Comparison of ENCODE assay signal across 17 cellular contexts in the genomic region with DNA sequence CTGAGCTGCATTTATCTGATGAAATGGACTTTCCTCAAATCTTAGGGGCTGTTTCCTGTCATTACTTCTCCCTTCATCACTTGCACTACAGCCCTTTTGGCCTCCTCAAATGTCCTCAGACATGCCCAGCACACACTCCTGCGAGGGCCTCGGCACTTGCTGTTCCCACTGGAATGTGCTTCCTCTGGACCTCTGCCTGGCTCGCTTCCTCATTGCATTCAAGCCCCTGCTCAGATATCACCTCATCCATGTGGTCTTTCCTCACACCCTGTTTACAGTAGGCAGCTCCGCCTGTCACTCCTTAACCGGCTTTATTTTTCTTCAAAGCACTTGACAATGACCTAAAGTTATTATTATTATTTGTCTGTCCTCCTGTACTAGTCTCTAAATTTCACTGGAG. TPM values are rescaled to one million over a fixed set of nuclear protein-coding genes. Genes with fewer than 3 reads are reported as not detected.
DNase-seq lines count a peak whose midpoint lies in the region; ATAC-seq and TF ChIP-seq lines count a peak whose summit lies in the region.
"Had no signal": no experiment of that assay in that cellular context is flagged by ENCODE, and none has a peak within 500 bp of the region (broad histone marks: within the 10 kb centered on the region; RNA-seq: fewer than 3 reads in every experiment).

No MANE protein-coding gene starts in this region.

- no peaks in the 10 kb centered on the region for H3K27me3 ChIP-seq in psoas muscle (ENCODE audit: insufficient read depth in 3 of 3, low read length in 2 of 3)
- H3K27me3 ChIP-seq: BLaER1 had no signal

- CTCF ChIA-PET in activated CD4-positive, alpha-beta T cell treated with anti-CD3 and anti-CD28 coated beads for 36 hours (lab: Charles Lee), result interaction anchor here (0.6 to 1.5 kb wide), 2 partner anchors 14 to 119 kb away, joined by 3 to 6 read pairs; no protein-coding TSS in a partner anchor

- no peaks in the 10 kb centered on the region for H3K4me1 ChIP-seq in psoas muscle
- H3K4me1 ChIP-seq: A549, HAP-1 had no signal

- no peaks in the 10 kb centered on the region for H3K9me3 ChIP-seq in psoas muscle
- H3K9me3 ChIP-seq: A549, BLaER1, HAP-1 had no signal

- TF ChIP-seq CTCF in psoas muscle (IDR thresholded peaks at IDR 0.05), result no peak

- no peak overlapping the region for H3K4me3 Mint-ChIP-seq in activated CD4-positive, alpha-beta T cell treated with anti-CD3 and anti-CD28 coated beads for 36 hours
- no peak overlapping the region for H3K4me3 Mint-ChIP-seq in activated CD4-positive, alpha-beta T cell treated with anti-CD3 and anti-CD28 coated beads, Interleukin-2, amount 10 ng/mL, durations not matched to agents 24 days and 14 days
- H3K4me3 Mint-ChIP-seq: CD14-positive monocyte; CD4-positive, alpha-beta memory T cell had no signal

- peaks cover 72% of the 10 kb centered on the region for H3K36me3 Mint-ChIP-seq in activated CD4-positive, alpha-beta T cell treated with anti-CD3 and anti-CD28 coated beads for 36 hours (ENCODE audit: low read depth)
- H3K36me3 Mint-ChIP-seq in activated CD4-positive, alpha-beta T cell treated with anti-CD3 and anti-CD28 coated beads, Interleukin-2, amount 10 ng/mL, durations not matched to agents 24 days and 14 days (ENCODE audit: low read depth), result peaks cover 69% of the 10 kb centered on the region

- peaks cover 5% of the 10 kb centered on the region for H3K4me1 Mint-ChIP-seq in activated CD4-positive, alpha-beta T cell treated with anti-CD3 and anti-CD28 coated beads for 36 hours
- peaks cover 8% of the 10 kb centered on the region for H3K4me1 Mint-ChIP-seq in activated CD4-positive, alpha-beta T cell treated with anti-CD3 and anti-CD28 coated beads, Interleukin-2, amount 10 ng/mL, durations not matched to agents 24 days and 14 days
- H3K4me1 Mint-ChIP-seq: CD14-positive monocyte had no signal

- H3K4me3 ChIP-seq in psoas muscle, result no peak overlapping the region
- H3K4me3 ChIP-seq: A549, BLaER1, GM23248, HAP-1 had no signal

- ATAC-seq in activated CD4-positive, alpha-beta T cell treated with anti-CD3 and anti-CD28 coated beads for 36 hours, result no peak
- ATAC-seq in psoas muscle (peak; percentile 31 to 78 (median 70)), HG03378 (IDR thresholded peaks at IDR 0.05; ENCODE audit: unreplicated experiment) (no peak)
- ATAC-seq: A549 had no signal

- 33 to 72% (median 45%) methylated on average over 5 of the region's 5 CpGs for WGBS in psoas muscle, 3 donors

- no peak overlapping the region for H3K27ac ChIP-seq in psoas muscle
- H3K27ac ChIP-seq: 22Rv1, A549, BLaER1, GM23248 had no signal

- H3K27ac Mint-ChIP-seq in activated CD4-positive, alpha-beta T cell treated with anti-CD3 and anti-CD28 coated beads for 36 hours, result peak overlapping the region; percentile 26
- H3K27ac Mint-ChIP-seq in activated CD4-positive, alpha-beta T cell treated with anti-CD3 and anti-CD28 coated beads, Interleukin-2, amount 10 ng/mL, durations not matched to agents 24 days and 14 days, result no peak overlapping the region
- H3K27ac Mint-ChIP-seq: CD14-positive monocyte had no signal

- peaks cover 32 to 100% of the 10 kb centered on the region in 2 donors for H3K36me3 ChIP-seq in psoas muscle (ENCODE audit: insufficient read depth in 1 of 2, low read depth in 1 of 2)

- no peaks in the 10 kb centered on the region for H3K27me3 Mint-ChIP-seq in activated CD4-positive, alpha-beta T cell treated with anti-CD3 and anti-CD28 coated beads for 36 hours
- H3K27me3 Mint-ChIP-seq in activated CD4-positive, alpha-beta T cell treated with anti-CD3 and anti-CD28 coated beads, Interleukin-2, amount 10 ng/mL, durations not matched to agents 24 days and 14 days, result no peaks in the 10 kb centered on the region
- H3K27me3 Mint-ChIP-seq: CD4-positive, alpha-beta memory T cell had no signal

- H3K9me3 Mint-ChIP-seq in activated CD4-positive, alpha-beta T cell treated with anti-CD3 and anti-CD28 coated beads for 36 hours (ENCODE audit: low read depth), result no peaks in the 10 kb centered on the region
- no peaks in the 10 kb centered on the region for H3K9me3 Mint-ChIP-seq in activated CD4-positive, alpha-beta T cell treated with anti-CD3 and anti-CD28 coated beads, Interleukin-2, amount 10 ng/mL, durations not matched to agents 24 days and 14 days
- H3K9me3 Mint-ChIP-seq: CD14-positive monocyte; CD4-positive, alpha-beta memory T cell had no signal

- DNase-seq in activated CD4-positive, alpha-beta T cell treated with anti-CD3 and anti-CD28 coated beads for 36 hours, result no peak
- no peak for DNase-seq in activated CD4-positive, alpha-beta T cell treated with anti-CD3 and anti-CD28 coated beads, Interleukin-2, amount 10 ng/mL, durations not matched to agents 24 days and 14 days
- DNase-seq in iris pigment epithelial cell (ENCODE audit: low read depth) (peak; percentile 60), psoas muscle (no peak), OCI-M1 (lab: John Stamatoyannopoulos, UW) (no peak), AG08395 (ENCODE audit: low spot score) (no peak)
- DNase-seq: CD4-positive, alpha-beta memory T cell; DMS153; DMS79; GDM1; GM23248 had no signal

- POLR2A ChIA-PET in activated CD4-positive, alpha-beta T cell treated with anti-CD3 and anti-CD28 coated beads for 36 hours (lab: Charles Lee), result no interaction called here

- intact Hi-C loops in activated CD4-positive, alpha-beta T cell treated with anti-CD3 and anti-CD28 coated beads for 36 hours (cut with DNase I, micrococcal nuclease), result no loop called here
- intact Hi-C loops in activated CD4-positive, alpha-beta T cell treated with anti-CD3 and anti-CD28 coated beads, Interleukin-2, amount 10 ng/mL, durations not matched to agents 24 days and 14 days (cut with micrococcal nuclease), result no loop called here
- intact Hi-C loops in psoas muscle (cut with DNase I), result loop anchor here in 1 of 2 donors (10.0 kb wide), 1 partner anchor 120 kb away; no protein-coding TSS in a partner anchor

RNA-seq across cellular contexts. Expression of a gene that starts 9.0 kb away (rescaled TPM):
- total RNA-seq in activated CD4-positive, alpha-beta T cell treated with anti-CD3 and anti-CD28 coated beads for 36 hours, result 100 to 1,000 TPM; 142 to 147 TPM
- total RNA-seq in activated CD4-positive, alpha-beta T cell treated with anti-CD3 and anti-CD28 coated beads, Interleukin-2, amount 10 ng/mL, durations not matched to agents 24 days and 14 days, result 162 and 169 TPM in 2 replicates
- total RNA-seq in psoas muscle, result 10 to 100 TPM; 26.7 to 51.5 (median 37.0) TPM
- polyA plus RNA-seq in psoas muscle, result 10 to 100 TPM; 21.0 to 33.9 (median 28.3) TPM

Comparison
In these comparisons a context has a peak if more than half of its experiments do, and no peak if none do; other contexts are left out.
1. ATAC-seq: peak in psoas muscle (4 of 4); none in activated CD4-positive, alpha-beta T cell treated with anti-CD3 and anti-CD28 coated beads for 36 hours (single experiment) and HG03378 (single experiment).